Comparison of ENCODE assay signal across 30 cellular contexts in genomic region chr15:76152197-76152596, GRCh38.
"Had no signal": no experiment of that assay in that cellular context is flagged by ENCODE, and none has a peak within 500 bp of the region (broad histone marks: within the 10 kb centered on the region; RNA-seq: fewer than 3 reads in every experiment).

No MANE protein-coding gene starts in this region.

- H3K36me3 ChIP-seq: adrenal gland had no signal

- ATAC-seq: activated naive CD8-positive, alpha-beta T cell treated with anti-CD3 and anti-CD28 coated beads, Interleukin-2, amount 50 U/mL, for 24 hours; activated T-cell treated with anti-CD3 and anti-CD28 coated beads, Interleukin-2, amount 50 U/mL, for 4 hours; activated T-helper 17 cell treated with anti-CD3 and anti-CD28 coated beads, Interleukin-2, amount 50 U/mL, for 72 hours; body of pancreas; esophagus mucosa had no signal

- H3K4me3 Mint-ChIP-seq: activated CD4-positive, alpha-beta memory T cell treated with anti-CD3 and anti-CD28 coated beads, Interleukin-2, amount 10 ng/mL, durations not matched to agents 7 days and 5 days; activated CD4-positive, alpha-beta T cell treated with anti-CD3 and anti-CD28 coated beads, Interleukin-2, amount 10 ng/mL, durations not matched to agents 7 days and 5 days; activated naive CD4-positive, alpha-beta T cell treated with anti-CD3 and anti-CD28 coated beads for 36 hours; activated naive CD4-positive, alpha-beta T cell treated with anti-CD3 and anti-CD28 coated beads, Interleukin-2, amount 50 U/mL, for 24 hours; activated naive CD8-positive, alpha-beta T cell treated with anti-CD3 and anti-CD28 coated beads for 36 hours; activated T-cell treated with anti-CD3 and anti-CD28 coated beads, Interleukin-2, amount 50 U/mL, for 4 hours; activated T-helper 17 cell treated with anti-CD3 and anti-CD28 coated beads, Interleukin-2, amount 50 U/mL, for 72 hours; dendritic cell treated with granulocyte-macrophage colony-stimulating factor and Interleukin-4, amounts not matched to agents 40 ng/mL and 50 ng/mL, for 4 days; endodermal cell had no signal

- H3K4me3 ChIP-seq: adrenal gland, body of pancreas, coronary artery, dorsolateral prefrontal cortex had no signal

- H3K9me3 ChIP-seq: adrenal gland, body of pancreas had no signal

- H3K27ac ChIP-seq: adrenal gland, body of pancreas, coronary artery, VCaP had no signal

- H3K4me1 Mint-ChIP-seq: activated T-helper 17 cell treated with anti-CD3 and anti-CD28 coated beads, Interleukin-2, amount 50 U/mL, for 72 hours had no signal

- FAIRE-seq: frontal cortex, TTC549 had no signal

- H3K36me3 Mint-ChIP-seq: activated naive CD4-positive, alpha-beta T cell treated with anti-CD3 and anti-CD28 coated beads, Interleukin-2, amount 50 U/mL, for 24 hours; activated naive CD8-positive, alpha-beta T cell treated with anti-CD3 and anti-CD28 coated beads for 36 hours; WTC11 had no signal

- H3K27ac Mint-ChIP-seq: activated CD4-positive, alpha-beta memory T cell treated with anti-CD3 and anti-CD28 coated beads, Interleukin-2, amount 10 ng/mL, durations not matched to agents 7 days and 5 days; activated CD4-positive, alpha-beta T cell treated with anti-CD3 and anti-CD28 coated beads, Interleukin-2, amount 10 ng/mL, durations not matched to agents 7 days and 5 days; activated naive CD4-positive, alpha-beta T cell treated with anti-CD3 and anti-CD28 coated beads for 36 hours; activated naive CD8-positive, alpha-beta T cell treated with anti-CD3 and anti-CD28 coated beads for 36 hours had no signal

- H3K9me3 Mint-ChIP-seq: activated CD4-positive, alpha-beta memory T cell treated with anti-CD3 and anti-CD28 coated beads, Interleukin-2, amount 10 ng/mL, durations not matched to agents 7 days and 5 days; activated CD4-positive, alpha-beta T cell treated with anti-CD3 and anti-CD28 coated beads, Interleukin-2, amount 10 ng/mL, durations not matched to agents 7 days and 5 days; activated naive CD4-positive, alpha-beta T cell treated with anti-CD3 and anti-CD28 coated beads for 36 hours; activated naive CD4-positive, alpha-beta T cell treated with anti-CD3 and anti-CD28 coated beads, Interleukin-2, amount 50 U/mL, for 24 hours; activated naive CD8-positive, alpha-beta T cell treated with anti-CD3 and anti-CD28 coated beads for 36 hours; activated naive CD8-positive, alpha-beta T cell treated with anti-CD3 and anti-CD28 coated beads, Interleukin-2, amount 50 U/mL, for 24 hours; activated T-cell treated with anti-CD3 and anti-CD28 coated beads, Interleukin-2, amount 50 U/mL, for 4 hours; activated T-helper 17 cell treated with anti-CD3 and anti-CD28 coated beads, Interleukin-2, amount 50 U/mL, for 72 hours; dendritic cell treated with granulocyte-macrophage colony-stimulating factor and Interleukin-4, amounts not matched to agents 40 ng/mL and 50 ng/mL, for 4 days; endodermal cell; WTC11 had no signal

- H3K27me3 ChIP-seq: adrenal gland, body of pancreas had no signal

- H3K27me3 Mint-ChIP-seq: activated T-helper 17 cell treated with anti-CD3 and anti-CD28 coated beads, Interleukin-2, amount 50 U/mL, for 72 hours had no signal

- DNase-seq: activated CD4-positive, alpha-beta memory T cell treated with anti-CD3 and anti-CD28 coated beads, Interleukin-2, amount 10 ng/mL, durations not matched to agents 7 days and 5 days; activated CD4-positive, alpha-beta T cell treated with anti-CD3 and anti-CD28 coated beads for 1 hour; activated CD4-positive, alpha-beta T cell treated with anti-CD3 and anti-CD28 coated beads for 4 hours; activated CD4-positive, alpha-beta T cell treated with anti-CD3 and anti-CD28 coated beads, Interleukin-2, amount 10 ng/mL, durations not matched to agents 7 days and 5 days; activated CD4-positive, alpha-beta T cell treated with anti-CD3 and anti-CD28 coated beads, Interleukin-2, amount 50 U/mL, for 4 hours; activated effector memory CD4-positive, alpha-beta T cell treated with Interleukin-2 at 50 U/mL for 16 hours; activated naive CD4-positive, alpha-beta T cell treated with anti-CD3 and anti-CD28 coated beads for 36 hours; activated naive CD8-positive, alpha-beta T cell treated with anti-CD3 and anti-CD28 coated beads for 36 hours; activated naive CD8-positive, alpha-beta T cell treated with anti-CD3 and anti-CD28 coated beads, Interleukin-2, amount 50 U/mL, for 24 hours; activated T-cell treated with anti-CD3 and anti-CD28 coated beads, Interleukin-2, amount 50 U/mL, for 4 hours; adrenal gland; amygdala; aorta; body of pancreas; dorsolateral prefrontal cortex; effector memory CD4-positive, alpha-beta T cell; foreskin fibroblast; head of caudate nucleus; T-helper 1 cell; T-helper 2 cell had no signal
